ENCODE assay signal across 9 cellular contexts in genomic region chr14:20934148-20934762, GRCh38. TPM values are rescaled to one million over a fixed set of nuclear protein-coding genes. Genes with fewer than 3 reads are reported as not detected.
A peak's percentile ranks its signal among the peaks of the same experiment; 100 is the strongest.
DNase-seq lines count a peak whose midpoint lies in the region; ATAC-seq, FAIRE-seq and TF ChIP-seq lines count a peak whose summit lies in the region.
"Had no signal": no experiment of that assay in that cellular context is flagged by ENCODE, and none has a peak within 500 bp of the region (broad histone marks: within the 10 kb centered on the region; RNA-seq: fewer than 3 reads in every experiment).

No MANE protein-coding gene starts in this region.

- H3K4me1 Mint-ChIP-seq in type B pancreatic cell (ENCODE audit: unreplicated experiment) = no peaks in the 10 kb centered on the region

- H3K27ac Mint-ChIP-seq in type B pancreatic cell = no peak overlapping the region
- H3K27ac Mint-ChIP-seq: IgD-negative memory B cell had no signal

- no peaks in the 10 kb centered on the region for H3K9me3 Mint-ChIP-seq in type B pancreatic cell

- no peak for TF ChIP-seq EP300 in Ishikawa (IDR thresholded peaks at IDR 0.05; ENCODE audit: borderline replicate concordance)

- FAIRE-seq in kidney (lab: Jason Lieb, UNC) = no peak

- H3K9ac ChIP-seq in kidney (ENCODE audit: low read length in 2 of 2) = no peak overlapping the region

- H3K4me1 ChIP-seq in DOHH2 (ENCODE audit: control insufficient read depth, low read length) (no peaks in the 10 kb centered on the region), adrenal gland (replicated peaks in 1 of 2) (no peaks in the 10 kb centered on the region), kidney (ENCODE audit: control insufficient read depth in 1 of 2, insufficient read depth in 1 of 2, low read depth in 1 of 2, low read length in 2 of 2) (no peaks in the 10 kb centered on the region)

- 38 to 40% (median 40%) methylated on average over 18 of the region's 18 CpGs for WGBS in adrenal gland, 4 donors

- peaks cover 30% of the 10 kb centered on the region for H3K27me3 Mint-ChIP-seq in type B pancreatic cell

- no peak for ATAC-seq in HG03460 (IDR thresholded peaks at IDR 0.05; ENCODE audit: unreplicated experiment)

- no peak overlapping the region for H3K4me3 Mint-ChIP-seq in type B pancreatic cell
- H3K4me3 Mint-ChIP-seq: IgD-negative memory B cell had no signal

- no peak overlapping the region for H3K4me2 ChIP-seq in DOHH2 (ENCODE audit: low read length)

- TF ChIP-seq RAD21 in Ishikawa (IDR thresholded peaks at IDR 0.05; ENCODE audit: low read depth) = peak; percentile 25; the same call in 1 of the 2 replicates

- H3K79me2 ChIP-seq in DOHH2 (ENCODE audit: control insufficient read depth, low read length) = no peaks in the 10 kb centered on the region

- H4K20me1 ChIP-seq in DOHH2 (ENCODE audit: control insufficient read depth, insufficient read depth, low read depth, low read length) = no peaks in the 10 kb centered on the region

- intact Hi-C loops in adrenal gland (cut with DNase I) = no loop called here
- intact Hi-C loops in kidney (cut with DNase I) = no loop called here

- H3F3A ChIP-seq in DOHH2 (ENCODE audit: control insufficient read depth, insufficient read depth) = no peaks in the 10 kb centered on the region

- H3K9me2 ChIP-seq in DOHH2 (replicated peaks; ENCODE audit: control insufficient read depth, low read length) = no peaks in the 10 kb centered on the region

- TF ChIP-seq CTCF in DOHH2 (IDR thresholded peaks at IDR 0.05; ENCODE audit: low read depth, low read length, poor library complexity, severe bottlenecking) = peak; percentile 94
- peak in 5 of 6 experiments; percentile 11 to 37 (median 29) for TF ChIP-seq CTCF in adrenal gland (IDR thresholded peaks at IDR 0.05)
- TF ChIP-seq CTCF in kidney (IDR thresholded peaks at IDR 0.05; ENCODE audit: borderline replicate concordance, extremely low read depth, insufficient read depth) = peak; percentile 17
- TF ChIP-seq CTCF in type B pancreatic cell (conservative IDR thresholded peaks at IDR 0.05) = peak; percentile 77

- peak in 4 of 7 donors; percentile 20 to 35 (median 24) for DNase-seq in adrenal gland
- no peak for DNase-seq in kidney
- no peak for DNase-seq in type B pancreatic cell (ENCODE audit: extremely low spot score, unreplicated experiment)
- no peak for DNase-seq in stimulated activated naive CD4-positive, alpha-beta T cell (lab: John Stamatoyannopoulos, UW)
- no peak for DNase-seq in mucosa of gallbladder (ENCODE audit: low spot score)

- H3K36me3 Mint-ChIP-seq in type B pancreatic cell = no peaks in the 10 kb centered on the region
- H3K36me3 Mint-ChIP-seq: IgD-negative memory B cell had no signal

- H3K27ac ChIP-seq in DOHH2 (ENCODE audit: low read depth, low read length) (no peak overlapping the region), adrenal gland (no peak overlapping the region), kidney (ENCODE audit: low read depth in 2 of 2, low read length in 2 of 2) (no peak overlapping the region)

- H3K27me3 ChIP-seq in DOHH2 (ENCODE audit: control insufficient read depth, low read length) = no peaks in the 10 kb centered on the region
- H3K27me3 ChIP-seq in adrenal gland = no peaks in the 10 kb centered on the region

- TF ChIP-seq POLR2A in adrenal gland (IDR thresholded peaks at IDR 0.05) = no peak

- no peaks in the 10 kb centered on the region for H3K9me3 ChIP-seq in DOHH2 (ENCODE audit: control insufficient read depth, insufficient read depth, low read length)
- H3K9me3 ChIP-seq in adrenal gland (replicated peaks in 1 of 3) = no peaks in the 10 kb centered on the region
- H3K9me3 ChIP-seq in kidney (ENCODE audit: control insufficient read depth in 1 of 2, low read length in 2 of 2) = no peaks in the 10 kb centered on the region

- no peak overlapping the region for H3K4me3 ChIP-seq in DOHH2 (ENCODE audit: low read length)
- no peak overlapping the region for H3K4me3 ChIP-seq in adrenal gland
- H3K4me3 ChIP-seq in kidney (ENCODE audit: low read length in 2 of 2) = no peak overlapping the region

- H3K36me3 ChIP-seq in DOHH2 (ENCODE audit: control insufficient read depth, low read length) = no peaks in the 10 kb centered on the region
- H3K36me3 ChIP-seq in adrenal gland (replicated peaks in 1 of 2) = no peaks in the 10 kb centered on the region
- no peaks in the 10 kb centered on the region for H3K36me3 ChIP-seq in kidney (ENCODE audit: control insufficient read depth in 1 of 2, insufficient read depth in 2 of 2, low read length in 2 of 2)

TF ChIP-seq in Ishikawa, 13 proteins besides CTCF, POLR2A, EP300 and RAD21:
- TF ChIP-seq TEAD4 (IDR thresholded peaks at IDR 0.05) (no peak), REST (IDR thresholded peaks at IDR 0.05; ENCODE audit: low read depth) (no peak), TCF12 (IDR thresholded peaks at IDR 0.05; ENCODE audit: low read depth) (no peak), YY1 (IDR thresholded peaks at IDR 0.05; ENCODE audit: low read depth) (no peak), NFIC (IDR thresholded peaks at IDR 0.05) (no peak), CREB1 (IDR thresholded peaks at IDR 0.05; ENCODE audit: low read depth) (no peak), EGR1 (IDR thresholded peaks at IDR 0.05) (no peak), FOXM1 (IDR thresholded peaks at IDR 0.05; ENCODE audit: borderline replicate concordance, low read depth) (no peak), CEBPB (IDR thresholded peaks at IDR 0.05) (no peak), ZBTB7A (IDR thresholded peaks at IDR 0.05; ENCODE audit: low read depth) (no peak), USF1 (IDR thresholded peaks at IDR 0.05) (no peak), MAX (IDR thresholded peaks at IDR 0.05) (no peak), TAF1 (IDR thresholded peaks at IDR 0.05; ENCODE audit: low read depth) (no peak)

RNA-seq across cellular contexts. Expression of gene RNASE2, which starts 21.0 kb away (rescaled TPM):
- 10 to 100 TPM in 3 of 8 donors, 1 to 10 TPM in 4, not detected in 1; 3.1 to 16.8 (median 6.5) TPM for total RNA-seq in adrenal gland
- polyA plus RNA-seq in adrenal gland = 10 to 100 TPM in 2 of 3 donors, 1 to 10 TPM in 1; 4.0 to 16.4 (median 12.9) TPM
- 4.3 TPM for total RNA-seq in kidney
- 2.4 TPM for polyA plus RNA-seq in kidney (ENCODE audit: insufficient read depth, low read depth, low replicate concordance)
- total RNA-seq in type B pancreatic cell (ENCODE audit: low replicate concordance) = not detected in 2 replicates
- 1.8 TPM for total RNA-seq in mucosa of gallbladder

RNA-seq across cellular contexts. Expression of gene RNASE3, which starts 43.1 kb away (rescaled TPM):
- under 1 TPM in 2 of 8 donors, not detected in 6; 0.54 to 0.81 TPM for total RNA-seq in adrenal gland
- 1 to 10 TPM in 1 of 3 donors, under 1 TPM in 2; 0.31 to 1.2 (median 0.64) TPM for polyA plus RNA-seq in adrenal gland
- 0.38 TPM for total RNA-seq in kidney
- polyA plus RNA-seq in kidney (ENCODE audit: insufficient read depth, low read depth, low replicate concordance) = not detected
- not detected in 2 replicates for total RNA-seq in type B pancreatic cell (ENCODE audit: low replicate concordance)
- 0.52 TPM for total RNA-seq in mucosa of gallbladder
- polyA plus RNA-seq: IgD-negative memory B cell had no signal

RNA-seq across cellular contexts. Expression of gene METTL17, which starts 55.5 kb away (rescaled TPM):
- total RNA-seq in adrenal gland = 100 to 1,000 TPM in 3 of 8 donors, 10 to 100 TPM in 5; 66.2 to 231 (median 90.5) TPM
- polyA plus RNA-seq in adrenal gland = 100 to 1,000 TPM in 2 of 3 donors, 10 to 100 TPM in 1; 86.9 to 202 (median 176) TPM
- total RNA-seq in kidney = 53.2 TPM
- 68.6 TPM for polyA plus RNA-seq in kidney (ENCODE audit: insufficient read depth, low read depth, low replicate concordance)
- 59.7 and 88.1 TPM in 2 replicates for total RNA-seq in type B pancreatic cell (ENCODE audit: low replicate concordance)
- 57.3 TPM for total RNA-seq in mucosa of gallbladder

Comparison
In these comparisons a context has a peak if more than half of its experiments do, and no peak if none do; other contexts are left out.
1. CTCF ChIP-seq: peak in every context shown above with its lines; median percentile 94 in DOHH2; 77 in type B pancreatic cell; 29 in adrenal gland; 17 in kidney.
2. DNase-seq: peak in adrenal gland (4 of 7); none in kidney (single experiment), type B pancreatic cell (single experiment), stimulated activated naive CD4-positive, alpha-beta T cell (0 of 6) and mucosa of gallbladder (single experiment).